8 cellular contexts compared by ENCODE assay signal in genomic region chr3:108090701-108091497, GRCh38. TPM values are rescaled to one million over a fixed set of nuclear protein-coding genes. Genes with fewer than 3 reads are reported as not detected.
A peak's percentile ranks its signal among the peaks of the same experiment; 100 is the strongest.
DNase-seq lines count a peak whose midpoint lies in the region; ATAC-seq and TF ChIP-seq lines count a peak whose summit lies in the region.

CD47 (minus strand) TSS chr3:108091031; CDS start chr3:108090908, 123 bp downstream.

- H3K9ac ChIP-seq in BLaER1: peak within 1 kb of the TSS; percentile 85

- peaks cover 33% of the 10 kb centered on the region for H4K20me1 ChIP-seq in BLaER1

- intact Hi-C loops in dendritic cell treated with granulocyte-macrophage colony-stimulating factor and Interleukin-4, amounts not matched to agents 40 ng/mL and 50 ng/mL, for 4 days (cut with micrococcal nuclease): loop anchor here (2.0 to 5.0 kb wide), 3 partner anchors 36 to 201 kb away; partner anchors contain the start of gene IFT57
- intact Hi-C loops in left lung (cut with DNase I): no loop called here

- peaks cover 9% of the 10 kb centered on the region for H3K27me3 Mint-ChIP-seq in dendritic cell treated with granulocyte-macrophage colony-stimulating factor and Interleukin-4, amounts not matched to agents 40 ng/mL and 50 ng/mL, for 4 days

- peak; percentile 94 for DNase-seq in NCI-H69 (lab: John Stamatoyannopoulos, UW)
- peak; percentile 93 to 94 for DNase-seq in activated CD4-positive, alpha-beta T cell treated with anti-CD3 and anti-CD28 coated beads, Interleukin-2, amount 50 U/mL, for 4 hours
- peak; percentile 96 to 100 for DNase-seq in left lung
- DNase-seq in stimulated activated CD4-positive, alpha-beta T cell treated with anti-CD3 and anti-CD28 coated beads, Interleukin-2, amount 100 ng/mL, for 4 hours (ENCODE audit: low read depth): peak; percentile 93

- peak within 1 kb of the TSS; percentile 98 for H3K27ac Mint-ChIP-seq in dendritic cell treated with granulocyte-macrophage colony-stimulating factor and Interleukin-4, amounts not matched to agents 40 ng/mL and 50 ng/mL, for 4 days

- H3K36me3 ChIP-seq in BLaER1: peaks cover 14% of the 10 kb centered on the region
- H3K36me3 ChIP-seq in left lung: no peaks in the 10 kb centered on the region

- peak within 1 kb of the TSS; percentile 97 for H3K4me3 Mint-ChIP-seq in dendritic cell treated with granulocyte-macrophage colony-stimulating factor and Interleukin-4, amounts not matched to agents 40 ng/mL and 50 ng/mL, for 4 days

- peak within 1 kb of the TSS; percentile 93 for H3K4me2 ChIP-seq in BLaER1

- no peaks in the 10 kb centered on the region for H3K9me3 Mint-ChIP-seq in dendritic cell treated with granulocyte-macrophage colony-stimulating factor and Interleukin-4, amounts not matched to agents 40 ng/mL and 50 ng/mL, for 4 days

- H3K27me3 ChIP-seq in BLaER1 (no peaks in the 10 kb centered on the region), left lung (no peaks in the 10 kb centered on the region)

- ATAC-seq in GM19351 (IDR thresholded peaks at IDR 0.05; ENCODE audit: unreplicated experiment) (peak; percentile 63), HG03520 (IDR thresholded peaks at IDR 0.05; ENCODE audit: unreplicated experiment) (peak; percentile 54), left lung (peak; percentile 93)

- peaks cover 14% of the 10 kb centered on the region for H3K4me1 Mint-ChIP-seq in dendritic cell treated with granulocyte-macrophage colony-stimulating factor and Interleukin-4, amounts not matched to agents 40 ng/mL and 50 ng/mL, for 4 days (ENCODE audit: low read depth)

- H3K9me3 ChIP-seq in BLaER1: 0 out of 2 replicates have a peak, but pooled peaks cover 3% of the 10 kb centered on the region
- H3K9me3 ChIP-seq in left lung: no peaks in the 10 kb centered on the region

- peak within 1 kb of the TSS; percentile 91 for H3K27ac ChIP-seq in BLaER1
- H3K27ac ChIP-seq in left lung: peak within 1 kb of the TSS; percentile 94 to 98

- H3K4me1 ChIP-seq in BLaER1 (peaks cover 46% of the 10 kb centered on the region), left lung (peaks cover 0 to 46% of the 10 kb centered on the region in 2 donors)

- peak within 1 kb of the TSS; percentile 86 for H3K4me3 ChIP-seq in BLaER1
- H3K4me3 ChIP-seq in left lung: peak within 1 kb of the TSS; percentile 78 to 95

- TF ChIP-seq CTCF in left lung (IDR thresholded peaks at IDR 0.05): no peak

- peaks cover 19% of the 10 kb centered on the region for H3K36me3 Mint-ChIP-seq in dendritic cell treated with granulocyte-macrophage colony-stimulating factor and Interleukin-4, amounts not matched to agents 40 ng/mL and 50 ng/mL, for 4 days (ENCODE audit: low read depth)

RNA-seq across cellular contexts. Expression of gene CD47, which starts in this region (rescaled TPM):
- 100 to 1,000 TPM; 225 to 356 TPM for total RNA-seq in left lung

Comparison
In these comparisons a context has a peak if more than half of its experiments do, and no peak if none do; other contexts are left out.
1. Peak in every context shown above with its lines: DNase-seq, ATAC-seq, H3K4me3 ChIP-seq and H3K27ac ChIP-seq.